In the genomic region with DNA sequence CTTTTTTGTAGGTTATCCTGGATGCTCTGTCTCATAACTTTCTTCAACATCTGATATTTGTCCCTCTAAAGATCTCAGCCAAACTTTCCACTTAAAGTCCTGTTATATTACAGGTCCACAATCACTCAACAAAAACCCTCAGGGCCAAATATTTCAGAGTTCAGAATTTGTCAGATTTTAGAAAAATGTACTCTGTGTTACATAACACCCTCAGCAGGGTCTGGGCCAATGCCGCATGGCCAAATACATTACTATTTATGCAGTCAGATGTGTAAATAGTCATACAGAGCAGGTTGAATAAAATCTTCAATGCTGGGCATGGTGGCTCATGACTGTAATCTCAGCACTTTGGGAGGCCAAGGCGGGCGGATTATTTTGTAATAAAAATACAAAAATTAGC, we compare ENCODE assay signal across 4 cellular contexts. TPM values are rescaled to one million over a fixed set of nuclear protein-coding genes. Genes with fewer than 3 reads are reported as not detected.
"Had no signal": no experiment of that assay in that cellular context is flagged by ENCODE, and none has a peak within 500 bp of the region (broad histone marks: within the 10 kb centered on the region; RNA-seq: fewer than 3 reads in every experiment).

No MANE protein-coding gene starts in this region.

- DNase-seq: GDM1, GF-D8 had no signal

- H3K4me3 ChIP-seq: GM12878 had no signal

- ATAC-seq: GM12878 had no signal

RNA-seq across cellular contexts. Expression of a gene that starts 11.5 kb away (rescaled TPM):
- total RNA-seq: G401 had no signal
